Comparison of ENCODE assay signal across 1 cellular context in the genomic region with DNA sequence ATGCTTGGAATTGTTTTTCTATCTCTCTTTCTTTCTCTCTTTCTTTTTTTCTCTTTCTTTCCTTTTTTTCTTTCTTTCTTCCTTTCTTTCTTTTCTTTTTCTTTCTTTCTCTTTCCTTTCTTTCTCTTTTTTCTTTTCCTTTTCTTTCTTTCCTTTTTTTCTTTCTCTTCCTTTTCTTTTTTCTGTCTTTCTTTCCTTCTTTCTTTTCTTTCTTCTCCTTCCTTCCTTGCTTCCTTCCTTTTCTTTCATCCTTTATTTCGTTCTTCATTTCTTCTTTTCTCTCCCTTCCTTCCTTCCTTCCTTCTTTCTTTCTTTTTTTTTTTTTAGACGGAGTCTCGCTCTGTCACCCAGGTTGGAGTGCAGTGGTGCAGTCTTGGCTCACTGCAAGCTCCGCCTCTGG.
TF ChIP-seq lines count a peak whose summit lies in the region.

No MANE protein-coding gene starts in this region.

TF ChIP-seq in HEK293T, 16 proteins besides CTCF, POLR2A, EP300 and RAD21 (continued from another document):
- TF ChIP-seq FOXM1 (IDR thresholded peaks at IDR 0.05; ENCODE audit: borderline replicate concordance) (no peak), TARDBP (IDR thresholded peaks at IDR 0.05) (peak; percentile 24; the same call in 1 of the 2 replicates), ARNT (IDR thresholded peaks at IDR 0.05) (no peak), BHLHE40 (IDR thresholded peaks at IDR 0.05; ENCODE audit: borderline replicate concordance) (no peak)
- TF ChIP-seq, protein P1, sequence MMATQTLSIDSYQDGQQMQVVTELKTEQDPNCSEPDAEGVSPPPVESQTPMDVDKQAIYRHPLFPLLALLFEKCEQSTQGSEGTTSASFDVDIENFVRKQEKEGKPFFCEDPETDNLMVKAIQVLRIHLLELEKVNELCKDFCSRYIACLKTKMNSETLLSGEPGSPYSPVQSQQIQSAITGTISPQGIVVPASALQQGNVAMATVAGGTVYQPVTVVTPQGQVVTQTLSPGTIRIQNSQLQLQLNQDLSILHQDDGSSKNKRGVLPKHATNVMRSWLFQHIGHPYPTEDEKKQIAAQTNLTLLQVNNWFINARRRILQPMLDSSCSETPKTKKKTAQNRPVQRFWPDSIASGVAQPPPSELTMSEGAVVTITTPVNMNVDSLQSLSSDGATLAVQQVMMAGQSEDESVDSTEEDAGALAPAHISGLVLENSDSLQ (IDR thresholded peaks at IDR 0.05) = no peak
